ENCODE assay signal across 8 cellular contexts in genomic region chr16:73058616-73059409, GRCh38. TPM values are rescaled to one million over a fixed set of nuclear protein-coding genes. Genes with fewer than 3 reads are reported as not detected.
DNase-seq lines count a peak whose midpoint lies in the region; ATAC-seq and TF ChIP-seq lines count a peak whose summit lies in the region.

No MANE protein-coding gene starts in this region.

- no peaks in the 10 kb centered on the region for H3K36me3 ChIP-seq in IMR-90 (ENCODE audit: control insufficient read depth, insufficient read depth, low read length)
- no peaks in the 10 kb centered on the region for H3K36me3 ChIP-seq in SU-DHL-6 (ENCODE audit: low read length)
- H3K36me3 ChIP-seq in esophagus muscularis mucosa: no peaks in the 10 kb centered on the region

- H3K18ac ChIP-seq in IMR-90 (ENCODE audit: low read depth, low read length): peak overlapping the region; percentile 1; the same call in 1 of the 2 replicates

- DNase-seq in EL (peak; percentile 63), IMR-90 (peak; percentile 43), esophagus muscularis mucosa (ENCODE audit: extremely low spot score) (no peak), natural killer cell (no peak), occipital lobe (lab: John Stamatoyannopoulos, UW) (no peak), COLO829 (ENCODE audit: low spot score) (no peak)

- POLR2A ChIA-PET in IMR-90 (lab: Charles Lee; ENCODE audit: unreplicated experiment): interaction anchor here (0.7 kb wide), 2 partner anchors 226 to 323 kb away, joined by 3 to 5 read pairs; no protein-coding TSS in a partner anchor

- H3K4me1 ChIP-seq in IMR-90 (ENCODE audit: control insufficient read depth, insufficient read depth, low read length) (peaks cover 18% of the 10 kb centered on the region), esophagus muscularis mucosa (peaks cover 22 to 68% (median 54%) of the 10 kb centered on the region in 4 donors)

- H3K9me1 ChIP-seq in IMR-90 (ENCODE audit: insufficient read depth, low read length): no peaks in the 10 kb centered on the region

- peak overlapping the region; percentile 1 for H4K5ac ChIP-seq in IMR-90 (ENCODE audit: low read depth, low read length)

- no peak for TF ChIP-seq EP300 in esophagus muscularis mucosa (IDR thresholded peaks at IDR 0.05)

- H3K56ac ChIP-seq in IMR-90 (ENCODE audit: extremely low read depth, insufficient read depth, low read length): no peak overlapping the region; the same call in 1 of the 2 replicates

- peak overlapping the region; percentile 19 for H3K23ac ChIP-seq in IMR-90 (ENCODE audit: low read depth, low read length)

- intact Hi-C loops in IMR-90 (cut with micrococcal nuclease): loop anchor here (2.0 to 10.0 kb wide), 5 partner anchors 272 to 934 kb away; no protein-coding TSS in a partner anchor
- intact Hi-C loops in esophagus muscularis mucosa (cut with DNase I): loop anchor here (10.0 kb wide), 1 partner anchor 964 kb away; the partner anchor contains the start of genes DHX38 and TXNL4B
- intact Hi-C loops in natural killer cell (cut with micrococcal nuclease): no loop called here

- no peaks in the 10 kb centered on the region for H3K9me2 ChIP-seq in SU-DHL-6 (replicated peaks; ENCODE audit: insufficient read depth, low read length)

- in situ Hi-C loops in IMR-90 (cut with MboI; ENCODE audit: low sequenced_read_pairs): loop anchor here (10.0 to 25.0 kb wide), 2 partner anchors 214 to 1228 kb away; partner anchors contain the start of gene PSMD7

- H2AK9ac ChIP-seq in IMR-90 (replicated peaks; ENCODE audit: low read depth, low read length, poor library complexity): no peak overlapping the region

- peaks cover 44 to 52% of the 10 kb centered on the region in 2 donors for H3K4me1 Mint-ChIP-seq in natural killer cell

- H3K27ac Mint-ChIP-seq in natural killer cell: peak overlapping the region in 1 of 2 donors; percentile 48

- H2AFZ ChIP-seq in IMR-90 (replicated peaks; ENCODE audit: low read length, poor library complexity) (peak overlapping the region; percentile 92), SU-DHL-6 (ENCODE audit: low read depth, low read length, severe bottlenecking) (peak overlapping the region; percentile 93)

- 0 out of 2 replicates have a peak overlapping the region, but pooled peaks have one; percentile 32 for H3K14ac ChIP-seq in IMR-90 (replicated peaks; ENCODE audit: low read depth, low read length)

- H3K4me3 Mint-ChIP-seq in natural killer cell: peak overlapping the region; percentile 94

- 0 out of 2 replicates have a peak, but pooled peaks have one; percentile 18 for TF ChIP-seq POLR2A in IMR-90 (IDR thresholded peaks at IDR 0.05; ENCODE audit: low read depth, low read length)
- no peak for TF ChIP-seq POLR2A in esophagus muscularis mucosa (IDR thresholded peaks at IDR 0.05; ENCODE audit: low read depth)

- peak overlapping the region; percentile 64 for H2BK5ac ChIP-seq in IMR-90 (ENCODE audit: low read depth, low read length, poor library complexity, severe bottlenecking)

- H3K27ac ChIP-seq in IMR-90 (ENCODE audit: insufficient read depth, low read length) (peak overlapping the region; percentile 56), SU-DHL-6 (ENCODE audit: low read depth, low read length) (no peak overlapping the region), esophagus muscularis mucosa (replicated peaks in 1 of 4) (peak overlapping the region; percentile 92 to 96 (median 94))

- no peaks in the 10 kb centered on the region for H3K9me3 Mint-ChIP-seq in natural killer cell

- H2BK20ac ChIP-seq in IMR-90 (ENCODE audit: low read depth, low read length): no peak overlapping the region

- H3K36me3 Mint-ChIP-seq in natural killer cell: peaks cover 7% of the 10 kb centered on the region

- no TSS peak for BruUV-seq in IMR-90 (replicated peaks; lab: Mats Ljungman, UMichigan)

- peak overlapping the region; percentile 51 for H4K91ac ChIP-seq in IMR-90 (ENCODE audit: insufficient read depth, low read depth, low read length)

- H2BK120ac ChIP-seq in IMR-90 (ENCODE audit: low read depth, low read length): peak overlapping the region; percentile 69; the same call in 1 of the 2 replicates

- H3K27me3 Mint-ChIP-seq in natural killer cell (ENCODE audit: low read depth in 2 of 2): peaks cover 40 to 68% of the 10 kb centered on the region in 2 donors

- peak overlapping the region; percentile 72; the same call in 1 of the 3 replicates for H2BK15ac ChIP-seq in IMR-90 (ENCODE audit: low read depth, low read length)

- CTCF ChIA-PET in IMR-90 (lab: Yijun Ruan, JAX): interaction anchor here (0.6 kb wide), 1 partner anchor 860 kb away, joined by 3 read pairs; no protein-coding TSS in a partner anchor

- peak overlapping the region; percentile 43 to 71; a peak in 3 of 4 replicates for H4K8ac ChIP-seq in IMR-90 (ENCODE audit: low read depth in 2 of 2, low read length in 2 of 2)

- H3K4me3 ChIP-seq in IMR-90 (ENCODE audit: insufficient read depth, low read depth, low read length) (peak overlapping the region; percentile 82), SU-DHL-6 (ENCODE audit: insufficient read depth, low read length, poor library complexity, severe bottlenecking) (peak overlapping the region; percentile 89), esophagus muscularis mucosa (peak overlapping the region; percentile 76 to 86 (median 84))

- H3K4me2 ChIP-seq in IMR-90 (ENCODE audit: low read depth, low read length): peak overlapping the region; percentile 92
- peak overlapping the region; percentile 94 for H3K4me2 ChIP-seq in SU-DHL-6 (ENCODE audit: low read depth, low read length, poor library complexity, severe bottlenecking)

- no peaks in the 10 kb centered on the region for H4K20me1 ChIP-seq in IMR-90 (ENCODE audit: insufficient read depth, low read length)
- H4K20me1 ChIP-seq in SU-DHL-6 (ENCODE audit: low read depth, low read length): peaks cover 4% of the 10 kb centered on the region; the same call in 1 of the 2 replicates

- peak; percentile 29 for ATAC-seq in GM21367 (IDR thresholded peaks at IDR 0.05; ENCODE audit: unreplicated experiment)
- ATAC-seq in IMR-90 (ENCODE audit: low read depth): no peak; the same call in 1 of the 2 replicates
- peak in 2 of 3 donors; percentile 34 to 52 for ATAC-seq in natural killer cell

- H3K9me3 ChIP-seq in IMR-90 (ENCODE audit: control insufficient read depth, insufficient read depth, low read length): no peaks in the 10 kb centered on the region
- H3K9me3 ChIP-seq in SU-DHL-6 (ENCODE audit: insufficient read depth, low read length): no peaks in the 10 kb centered on the region
- no peaks in the 10 kb centered on the region for H3K9me3 ChIP-seq in esophagus muscularis mucosa

- no peak; the same call in 1 of the 2 replicates for TF ChIP-seq RAD21 in IMR-90 (IDR thresholded peaks at IDR 0.05; ENCODE audit: low read length)

- peak overlapping the region; percentile 4 for H3K4ac ChIP-seq in IMR-90 (ENCODE audit: low read depth, low read length)

- H3K27me3 ChIP-seq in IMR-90 (ENCODE audit: control insufficient read depth, insufficient read depth, low read length) (no peaks in the 10 kb centered on the region), SU-DHL-6 (ENCODE audit: low read length) (no peaks in the 10 kb centered on the region), esophagus muscularis mucosa (peaks cover 0 to 15% (median 5%) of the 10 kb centered on the region in 4 donors)

- H3F3A ChIP-seq in SU-DHL-6 (ENCODE audit: insufficient read depth): peaks cover 7% of the 10 kb centered on the region; the same call in 1 of the 2 replicates

- dilution Hi-C loops in IMR-90 (cut with HindIII; ENCODE audit: low sequenced_read_pairs, unreplicated experiment): no loop called here

- no peaks in the 10 kb centered on the region for H3K79me2 ChIP-seq in SU-DHL-6 (ENCODE audit: insufficient read depth, low read length)

- H2AK5ac ChIP-seq in IMR-90 (ENCODE audit: low read depth, low read length): no peak overlapping the region

- 1% methylated on average over 43 of the region's 72 CpGs; no CpG with 5 or more reads in 1 of the 2 experiments for WGBS in IMR-90 (ENCODE audit: extremely low coverage in 2 of 2, insufficient read length in 1 of 2), 2 experiments
- WGBS in esophagus muscularis mucosa: under 1% methylated on average over 51 of the region's 72 CpGs

- no peak for TF ChIP-seq CTCF in IMR-90 (conservative IDR thresholded peaks at IDR 0.05; ENCODE audit: low read depth, low read length)
- no peak for TF ChIP-seq CTCF in SU-DHL-6 (IDR thresholded peaks at IDR 0.05; ENCODE audit: insufficient read depth, low read length, poor library complexity, severe bottlenecking)
- no peak for TF ChIP-seq CTCF in esophagus muscularis mucosa (IDR thresholded peaks at IDR 0.05)
- no peak for TF ChIP-seq CTCF in natural killer cell (IDR thresholded peaks at IDR 0.05)

- H3K9ac ChIP-seq in IMR-90 (ENCODE audit: low read depth, low read length) (peak overlapping the region; percentile 87), SU-DHL-6 (ENCODE audit: low read length) (peak overlapping the region; percentile 64)

- peaks cover 7 to 28% of the 10 kb centered on the region in 2 experiments; a peak in 3 of 4 replicates for H3K79me1 ChIP-seq in IMR-90 (ENCODE audit: low read depth in 1 of 2, low read length in 2 of 2)

TF ChIP-seq in IMR-90, 13 proteins besides CTCF, POLR2A, EP300 and RAD21:
- TF ChIP-seq SMC3 (IDR thresholded peaks at IDR 0.05; ENCODE audit: low read depth, low read length) (0 out of 2 replicates have a peak, but pooled peaks have one; percentile 2), CHD1 (IDR thresholded peaks at IDR 0.05; ENCODE audit: low read depth, low read length) (no peak), USF2 (IDR thresholded peaks at IDR 0.05; ENCODE audit: low read depth, low read length) (no peak), MXI1 (IDR thresholded peaks at IDR 0.05; ENCODE audit: borderline replicate concordance, low read depth, low read length) (no peak), RCOR1 (IDR thresholded peaks at IDR 0.05; ENCODE audit: insufficient replicate concordance, low read length) (no peak)

RNA-seq across cellular contexts. Expression of gene ZFHX3, which starts 10.9 kb away (rescaled TPM):
- 1.4 and 2.2 TPM in 2 replicates for total RNA-seq in IMR-90 (2012; rRNA removed)
- 1.7 and 2.0 TPM in 2 replicates for polyA plus RNA-seq in IMR-90 (2012; rRNA removed)
- polyA plus RNA-seq in IMR-90 (2012; cell fraction: cytosol; rRNA removed): 0.78 and 1.1 TPM in 2 replicates
- polyA plus RNA-seq in IMR-90 (2012; cell fraction: nucleus; rRNA removed; ENCODE audit: low replicate concordance): 1.9 and 2.8 TPM in 2 replicates
- 10 to 100 TPM; 25.7 to 53.0 (median 30.6) TPM for total RNA-seq in esophagus muscularis mucosa
- total RNA-seq in natural killer cell: 1 to 10 TPM; 5.8 to 7.8 (median 7.5) TPM
- 2.3 TPM for total RNA-seq in occipital lobe

Comparison
In these comparisons a context has a peak if more than half of its experiments do, and no peak if none do; other contexts are left out.
1. DNase-seq: peak in EL (single experiment) and IMR-90 (single experiment); none in esophagus muscularis mucosa (single experiment), natural killer cell (single experiment), occipital lobe (single experiment) and COLO829 (single experiment).
2. Peak in every context shown above with its lines, with median percentiles within 50 percentile points of each other: H3K4me3 ChIP-seq.